ENCODE assay signal across 2 cellular contexts in genomic region chr5:169583101-169583423, GRCh38.
TF ChIP-seq lines count a peak whose summit lies in the region.

No MANE protein-coding gene starts in this region.

TF ChIP-seq in H1, 55 proteins besides CTCF, POLR2A, EP300 and RAD21:
- no peak for TF ChIP-seq SAP30 (IDR thresholded peaks at IDR 0.05; ENCODE audit: insufficient read depth, insufficient replicate concordance, low read length)
- TF ChIP-seq RXRA (IDR thresholded peaks at IDR 0.05; ENCODE audit: insufficient read depth, low read depth, low read length): no peak
- no peak for TF ChIP-seq TAF1 (IDR thresholded peaks at IDR 0.05; ENCODE audit: low read depth, low read length)
- no peak for TF ChIP-seq ZNF274 (IDR thresholded peaks at IDR 0.05; ENCODE audit: borderline replicate concordance, extremely low read depth, low read length)
- no peak for TF ChIP-seq CTBP2 (IDR thresholded peaks at IDR 0.05; ENCODE audit: borderline replicate concordance, insufficient read depth, insufficient read length, low read length)
- TF ChIP-seq CBX8 (IDR thresholded peaks at IDR 0.05; ENCODE audit: borderline replicate concordance, low read depth, low read length): no peak
- TF ChIP-seq POLR2AphosphoS5 (IDR thresholded peaks at IDR 0.05; ENCODE audit: low read depth, low read length): no peak
- TF ChIP-seq MAFK (IDR thresholded peaks at IDR 0.05; ENCODE audit: low read depth, low read length): no peak
- TF ChIP-seq RBBP5 (IDR thresholded peaks at IDR 0.05; ENCODE audit: borderline replicate concordance, low read depth, low read length): no peak
TF ChIP-seq in H1: peak in this region for 0.

TF ChIP-seq in neural cell, 6 proteins besides CTCF, POLR2A, EP300 and RAD21:
- TF ChIP-seq, protein P1, sequence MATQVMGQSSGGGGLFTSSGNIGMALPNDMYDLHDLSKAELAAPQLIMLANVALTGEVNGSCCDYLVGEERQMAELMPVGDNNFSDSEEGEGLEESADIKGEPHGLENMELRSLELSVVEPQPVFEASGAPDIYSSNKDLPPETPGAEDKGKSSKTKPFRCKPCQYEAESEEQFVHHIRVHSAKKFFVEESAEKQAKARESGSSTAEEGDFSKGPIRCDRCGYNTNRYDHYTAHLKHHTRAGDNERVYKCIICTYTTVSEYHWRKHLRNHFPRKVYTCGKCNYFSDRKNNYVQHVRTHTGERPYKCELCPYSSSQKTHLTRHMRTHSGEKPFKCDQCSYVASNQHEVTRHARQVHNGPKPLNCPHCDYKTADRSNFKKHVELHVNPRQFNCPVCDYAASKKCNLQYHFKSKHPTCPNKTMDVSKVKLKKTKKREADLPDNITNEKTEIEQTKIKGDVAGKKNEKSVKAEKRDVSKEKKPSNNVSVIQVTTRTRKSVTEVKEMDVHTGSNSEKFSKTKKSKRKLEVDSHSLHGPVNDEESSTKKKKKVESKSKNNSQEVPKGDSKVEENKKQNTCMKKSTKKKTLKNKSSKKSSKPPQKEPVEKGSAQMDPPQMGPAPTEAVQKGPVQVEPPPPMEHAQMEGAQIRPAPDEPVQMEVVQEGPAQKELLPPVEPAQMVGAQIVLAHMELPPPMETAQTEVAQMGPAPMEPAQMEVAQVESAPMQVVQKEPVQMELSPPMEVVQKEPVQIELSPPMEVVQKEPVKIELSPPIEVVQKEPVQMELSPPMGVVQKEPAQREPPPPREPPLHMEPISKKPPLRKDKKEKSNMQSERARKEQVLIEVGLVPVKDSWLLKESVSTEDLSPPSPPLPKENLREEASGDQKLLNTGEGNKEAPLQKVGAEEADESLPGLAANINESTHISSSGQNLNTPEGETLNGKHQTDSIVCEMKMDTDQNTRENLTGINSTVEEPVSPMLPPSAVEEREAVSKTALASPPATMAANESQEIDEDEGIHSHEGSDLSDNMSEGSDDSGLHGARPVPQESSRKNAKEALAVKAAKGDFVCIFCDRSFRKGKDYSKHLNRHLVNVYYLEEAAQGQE (IDR thresholded peaks at IDR 0.05; ENCODE audit: borderline replicate concordance): no peak
- TF ChIP-seq TAF1 (IDR thresholded peaks at IDR 0.05; ENCODE audit: low read depth): no peak
- no peak for TF ChIP-seq MXI1 (conservative IDR thresholded peaks at IDR 0.05; ENCODE audit: poor library complexity, severe bottlenecking)
- TF ChIP-seq EZH2 (IDR thresholded peaks at IDR 0.05; ENCODE audit: borderline replicate concordance, insufficient read depth, low read length, poor library complexity, severe bottlenecking): no peak
- no peak for TF ChIP-seq SMC3 (conservative IDR thresholded peaks at IDR 0.05; ENCODE audit: poor library complexity)
- no peak for TF ChIP-seq POLR2AphosphoS5 (IDR thresholded peaks at IDR 0.05)
